1 cellular context compared by ENCODE assay signal in genomic region chr12:7066596-7066995, GRCh38.
TF ChIP-seq lines count a peak whose summit lies in the region.

No MANE protein-coding gene starts in this region.

TF ChIP-seq in HepG2, 621 proteins besides CTCF, POLR2A, EP300 and RAD21:
- TF ChIP-seq CENPX (CRISPR knock-in tag; IDR thresholded peaks at IDR 0.05), result no peak
- TF ChIP-seq, protein P1, sequence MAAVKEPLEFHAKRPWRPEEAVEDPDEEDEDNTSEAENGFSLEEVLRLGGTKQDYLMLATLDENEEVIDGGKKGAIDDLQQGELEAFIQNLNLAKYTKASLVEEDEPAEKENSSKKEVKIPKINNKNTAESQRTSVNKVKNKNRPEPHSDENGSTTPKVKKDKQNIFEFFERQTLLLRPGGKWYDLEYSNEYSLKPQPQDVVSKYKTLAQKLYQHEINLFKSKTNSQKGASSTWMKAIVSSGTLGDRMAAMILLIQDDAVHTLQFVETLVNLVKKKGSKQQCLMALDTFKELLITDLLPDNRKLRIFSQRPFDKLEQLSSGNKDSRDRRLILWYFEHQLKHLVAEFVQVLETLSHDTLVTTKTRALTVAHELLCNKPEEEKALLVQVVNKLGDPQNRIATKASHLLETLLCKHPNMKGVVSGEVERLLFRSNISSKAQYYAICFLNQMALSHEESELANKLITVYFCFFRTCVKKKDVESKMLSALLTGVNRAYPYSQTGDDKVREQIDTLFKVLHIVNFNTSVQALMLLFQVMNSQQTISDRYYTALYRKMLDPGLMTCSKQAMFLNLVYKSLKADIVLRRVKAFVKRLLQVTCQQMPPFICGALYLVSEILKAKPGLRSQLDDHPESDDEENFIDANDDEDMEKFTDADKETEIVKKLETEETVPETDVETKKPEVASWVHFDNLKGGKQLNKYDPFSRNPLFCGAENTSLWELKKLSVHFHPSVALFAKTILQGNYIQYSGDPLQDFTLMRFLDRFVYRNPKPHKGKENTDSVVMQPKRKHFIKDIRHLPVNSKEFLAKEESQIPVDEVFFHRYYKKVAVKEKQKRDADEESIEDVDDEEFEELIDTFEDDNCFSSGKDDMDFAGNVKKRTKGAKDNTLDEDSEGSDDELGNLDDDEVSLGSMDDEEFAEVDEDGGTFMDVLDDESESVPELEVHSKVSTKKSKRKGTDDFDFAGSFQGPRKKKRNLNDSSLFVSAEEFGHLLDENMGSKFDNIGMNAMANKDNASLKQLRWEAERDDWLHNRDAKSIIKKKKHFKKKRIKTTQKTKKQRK (IDR thresholded peaks at IDR 0.05; ENCODE audit: low read length), result no peak
- no peak for TF ChIP-seq SP2 (CRISPR knock-in tag; IDR thresholded peaks at IDR 0.05)
- TF ChIP-seq ZSCAN31 (CRISPR knock-in tag; IDR thresholded peaks at IDR 0.05; ENCODE audit: low read depth), result no peak
TF ChIP-seq in HepG2: peak in this region for 0.
